26 cellular contexts compared by ENCODE assay signal in the genomic region with DNA sequence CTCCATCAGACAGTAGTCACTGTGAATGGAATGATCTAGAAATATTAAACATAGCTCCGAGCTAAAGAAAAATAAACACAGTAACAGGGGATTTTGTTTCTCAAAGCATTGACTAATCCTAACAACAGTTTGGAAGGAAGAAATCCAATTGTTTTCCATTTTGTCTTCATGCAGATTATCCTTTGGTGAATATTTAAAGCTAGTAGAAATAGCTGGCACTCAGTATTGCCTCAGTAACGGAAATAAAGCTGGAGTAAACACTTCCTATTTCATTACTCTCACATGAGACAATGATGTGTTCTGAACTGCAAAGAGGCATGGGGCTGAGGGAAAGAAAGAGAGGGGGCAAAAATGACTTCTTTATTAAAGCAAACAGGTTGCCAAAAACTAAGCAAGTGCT.
DNase-seq lines count a peak whose midpoint lies in the region; ATAC-seq and TF ChIP-seq lines count a peak whose summit lies in the region.
"Had no signal": no experiment of that assay in that cellular context is flagged by ENCODE, and none has a peak within 500 bp of the region (broad histone marks: within the 10 kb centered on the region; RNA-seq: fewer than 3 reads in every experiment).

No MANE protein-coding gene starts in this region.

- peak overlapping the region; percentile 4; the same call in 1 of the 2 replicates for H3K18ac ChIP-seq in IMR-90 (ENCODE audit: low read depth, low read length)

- H2BK120ac ChIP-seq in IMR-90 (ENCODE audit: low read depth, low read length) = no peak overlapping the region

- H3K9ac ChIP-seq in IMR-90 (ENCODE audit: low read depth, low read length) = no peak overlapping the region

- H3K79me1 ChIP-seq in IMR-90 (ENCODE audit: low read depth in 1 of 2, low read length in 2 of 2) = peaks cover 18 to 74% of the 10 kb centered on the region in 2 experiments

- H3K4me3 ChIP-seq in ACC112 (ENCODE audit: low read depth, low read length) = no peak overlapping the region
- H3K4me3 ChIP-seq in IMR-90 (ENCODE audit: insufficient read depth, low read depth, low read length) = no peak overlapping the region
- H3K4me3 ChIP-seq in sigmoid colon = no peak overlapping the region
- H3K4me3 ChIP-seq in vagina = no peak overlapping the region
- H3K4me3 ChIP-seq: A549, spleen had no signal

- BruUV-seq in IMR-90 (replicated peaks; lab: Mats Ljungman, UMichigan) = no TSS peak

- no peak for TF ChIP-seq CTCF in IMR-90 (conservative IDR thresholded peaks at IDR 0.05; ENCODE audit: low read depth, low read length)
- TF ChIP-seq CTCF in mesothelial cell of epicardium (IDR thresholded peaks at IDR 0.05; ENCODE audit: unreplicated experiment) = no peak
- TF ChIP-seq CTCF in sigmoid colon (IDR thresholded peaks at IDR 0.05) = no peak
- no peak for TF ChIP-seq CTCF in vagina (IDR thresholded peaks at IDR 0.05)

- DNase-seq in IMR-90 (peak; percentile 60), fibroblast of gingiva (ENCODE audit: low read depth) (peak; percentile 80), mesothelial cell of epicardium (ENCODE audit: low spot score in 2 of 2, unreplicated experiment in 2 of 2) (no peak), sigmoid colon (no peak), vagina (ENCODE audit: extremely low spot score in 2 of 2) (no peak)
- DNase-seq in activated CD4-positive, alpha-beta T cell treated with anti-CD3 and anti-CD28 coated beads, Interleukin-2, amount 10 ng/mL, durations not matched to agents 7 days and 5 days = no peak
- DNase-seq: activated CD4-positive, alpha-beta T cell treated with anti-CD3 and anti-CD28 coated beads for 1 hour; activated effector memory CD4-positive, alpha-beta T cell treated with Interleukin-2 at 50 U/mL for 16 hours; activated naive CD8-positive, alpha-beta T cell treated with anti-CD3 and anti-CD28 coated beads for 36 hours; activated T-cell treated with anti-CD3 and anti-CD28 coated beads for 4 hours; DMS153; H7; KBM-7; mesendoderm; NCI-H1417; NCI-H2107; NCI-H748 treated with DMSO at 0.1 percent for 48 hours; spleen; stimulated activated CD4-positive, alpha-beta T cell treated with anti-CD3 and anti-CD28 coated beads, Interleukin-2, amount 100 ng/mL, for 48 hours; T-helper 17 cell had no signal

- H2AK9ac ChIP-seq in IMR-90 (replicated peaks; ENCODE audit: low read depth, low read length, poor library complexity) = no peak overlapping the region

- no peak overlapping the region for H3K14ac ChIP-seq in IMR-90 (replicated peaks; ENCODE audit: low read depth, low read length)

- no peak overlapping the region for H4K91ac ChIP-seq in IMR-90 (ENCODE audit: insufficient read depth, low read depth, low read length)

- H2AFZ ChIP-seq in ACC112 (ENCODE audit: low read length, unreplicated experiment) (peak overlapping the region; percentile 16), IMR-90 (replicated peaks; ENCODE audit: low read length, poor library complexity) (no peak overlapping the region)

- peaks cover 28% of the 10 kb centered on the region for H3K4me1 Mint-ChIP-seq in mesothelial cell of epicardium
- no peaks in the 10 kb centered on the region for H3K4me1 Mint-ChIP-seq in activated CD4-positive, alpha-beta T cell treated with anti-CD3 and anti-CD28 coated beads, Interleukin-2, amount 10 ng/mL, durations not matched to agents 7 days and 5 days
- H3K4me1 Mint-ChIP-seq: activated naive CD8-positive, alpha-beta T cell treated with anti-CD3 and anti-CD28 coated beads for 36 hours; T-helper 17 cell had no signal

- no peak for TF ChIP-seq RAD21 in IMR-90 (IDR thresholded peaks at IDR 0.05; ENCODE audit: low read length)

- ATAC-seq in IMR-90 (ENCODE audit: low read depth) (peak; percentile 55), GM19395 (IDR thresholded peaks at IDR 0.05; ENCODE audit: unreplicated experiment) (no peak)
- ATAC-seq: A549, SK-N-SH treated with all-trans-retinoic acid at 6 μM for 48 hours, T-helper 17 cell had no signal

- H2BK15ac ChIP-seq in IMR-90 (ENCODE audit: low read depth, low read length) = no peak overlapping the region; the same call in 2 of the 3 replicates

- no peak overlapping the region for H3K4me3 Mint-ChIP-seq in mesothelial cell of epicardium
- H3K4me3 Mint-ChIP-seq in activated CD4-positive, alpha-beta T cell treated with anti-CD3 and anti-CD28 coated beads, Interleukin-2, amount 10 ng/mL, durations not matched to agents 7 days and 5 days = no peak overlapping the region
- H3K4me3 Mint-ChIP-seq: activated naive CD8-positive, alpha-beta T cell treated with anti-CD3 and anti-CD28 coated beads for 36 hours; T-helper 17 cell had no signal

- H3K27me3 ChIP-seq in ACC112 (ENCODE audit: insufficient read depth, low read length) (no peaks in the 10 kb centered on the region), IMR-90 (ENCODE audit: control insufficient read depth, insufficient read depth, low read length) (no peaks in the 10 kb centered on the region), sigmoid colon (no peaks in the 10 kb centered on the region), vagina (no peaks in the 10 kb centered on the region)
- H3K27me3 ChIP-seq: spleen had no signal

- CTCF ChIA-PET in IMR-90 (lab: Yijun Ruan, JAX) = interaction anchor here (0.7 kb wide), 2 partner anchors 57 to 442 kb away, joined by 3 read pairs; no protein-coding TSS in a partner anchor
- CTCF ChIA-PET in activated CD4-positive, alpha-beta T cell treated with anti-CD3 and anti-CD28 coated beads, Interleukin-2, amount 10 ng/mL, durations not matched to agents 7 days and 5 days (lab: Charles Lee) = no interaction called here

- 0 out of 2 replicates have a peak overlapping the region, but pooled peaks have one; percentile 12 for H4K5ac ChIP-seq in IMR-90 (ENCODE audit: low read depth, low read length)

- H3K36me3 Mint-ChIP-seq in mesothelial cell of epicardium = peaks cover 2% of the 10 kb centered on the region
- H3K36me3 Mint-ChIP-seq in activated CD4-positive, alpha-beta T cell treated with anti-CD3 and anti-CD28 coated beads, Interleukin-2, amount 10 ng/mL, durations not matched to agents 7 days and 5 days (ENCODE audit: low read depth) = no peaks in the 10 kb centered on the region
- H3K36me3 Mint-ChIP-seq: activated naive CD8-positive, alpha-beta T cell treated with anti-CD3 and anti-CD28 coated beads for 36 hours had no signal

- no peaks in the 10 kb centered on the region for H3K79me2 ChIP-seq in ACC112 (ENCODE audit: control insufficient read depth, insufficient read depth, low read length, unreplicated experiment)

- peak overlapping the region; percentile 37 for H3K27ac Mint-ChIP-seq in mesothelial cell of epicardium
- no peak overlapping the region for H3K27ac Mint-ChIP-seq in activated CD4-positive, alpha-beta T cell treated with anti-CD3 and anti-CD28 coated beads, Interleukin-2, amount 10 ng/mL, durations not matched to agents 7 days and 5 days
- H3K27ac Mint-ChIP-seq: activated naive CD8-positive, alpha-beta T cell treated with anti-CD3 and anti-CD28 coated beads for 36 hours; T-helper 17 cell; type B pancreatic cell had no signal

- peaks cover 11% of the 10 kb centered on the region; the same call in 1 of the 2 replicates for H4K20me1 ChIP-seq in IMR-90 (ENCODE audit: insufficient read depth, low read length)

- TF ChIP-seq POLR2A in IMR-90 (IDR thresholded peaks at IDR 0.05; ENCODE audit: low read depth, low read length) (no peak), sigmoid colon (IDR thresholded peaks at IDR 0.05) (no peak), vagina (IDR thresholded peaks at IDR 0.05) (no peak)

- H3K36me3 ChIP-seq in ACC112 (ENCODE audit: insufficient read depth, low read length) (no peaks in the 10 kb centered on the region), IMR-90 (ENCODE audit: control insufficient read depth, insufficient read depth, low read length) (peaks cover 2% of the 10 kb centered on the region; the same call in 1 of the 2 replicates), sigmoid colon (no peaks in the 10 kb centered on the region), vagina (no peaks in the 10 kb centered on the region)
- H3K36me3 ChIP-seq: spleen had no signal

- in situ Hi-C loops in IMR-90 (cut with MboI; ENCODE audit: low sequenced_read_pairs) = no loop called here

- H3K56ac ChIP-seq in IMR-90 (ENCODE audit: extremely low read depth, insufficient read depth, low read length) = no peak overlapping the region

- H3K9me1 ChIP-seq in IMR-90 (ENCODE audit: insufficient read depth, low read length) = peaks cover 15% of the 10 kb centered on the region; the same call in 1 of the 2 replicates

- H3K23ac ChIP-seq in IMR-90 (ENCODE audit: low read depth, low read length) = no peak overlapping the region

- H2BK20ac ChIP-seq in IMR-90 (ENCODE audit: low read depth, low read length) = no peak overlapping the region

- intact Hi-C loops in IMR-90 (cut with micrococcal nuclease) (no loop called here), sigmoid colon (cut with DNase I) (no loop called here), vagina (cut with DNase I) (no loop called here)

- H3K4me1 ChIP-seq in ACC112 (ENCODE audit: control insufficient read depth, insufficient read depth, low read length, unreplicated experiment) = peaks cover 33% of the 10 kb centered on the region
- H3K4me1 ChIP-seq in IMR-90 (ENCODE audit: control insufficient read depth, insufficient read depth, low read length) = peaks cover 13% of the 10 kb centered on the region
- no peaks in the 10 kb centered on the region for H3K4me1 ChIP-seq in sigmoid colon
- no peaks in the 10 kb centered on the region for H3K4me1 ChIP-seq in vagina
- H3K4me1 ChIP-seq: A549, spleen had no signal

- no peak overlapping the region for H2AK5ac ChIP-seq in IMR-90 (ENCODE audit: low read depth, low read length)

- no CpG with 5 or more reads among the region's 2 CpGs for WGBS in IMR-90 (ENCODE audit: extremely low coverage in 2 of 2, insufficient read length in 1 of 2), 2 experiments
- 70 to 71% methylated on average over 2 of the region's 2 CpGs for WGBS in sigmoid colon, 2 donors

- H3K27me3 Mint-ChIP-seq in mesothelial cell of epicardium (ENCODE audit: low read depth) = no peaks in the 10 kb centered on the region
- H3K27me3 Mint-ChIP-seq in activated CD4-positive, alpha-beta T cell treated with anti-CD3 and anti-CD28 coated beads, Interleukin-2, amount 10 ng/mL, durations not matched to agents 7 days and 5 days = no peaks in the 10 kb centered on the region
- H3K27me3 Mint-ChIP-seq: activated naive CD8-positive, alpha-beta T cell treated with anti-CD3 and anti-CD28 coated beads for 36 hours; T-helper 17 cell; type B pancreatic cell had no signal

- POLR2A ChIA-PET in IMR-90 (lab: Charles Lee; ENCODE audit: unreplicated experiment) = no interaction called here
- POLR2A ChIA-PET in activated CD4-positive, alpha-beta T cell treated with anti-CD3 and anti-CD28 coated beads, Interleukin-2, amount 10 ng/mL, durations not matched to agents 7 days and 5 days (lab: Charles Lee) = no interaction called here

- H3K9me3 ChIP-seq in IMR-90 (ENCODE audit: control insufficient read depth, insufficient read depth, low read length) (peaks cover 2% of the 10 kb centered on the region; the same call in 1 of the 2 replicates), sigmoid colon (no peaks in the 10 kb centered on the region), vagina (no peaks in the 10 kb centered on the region)

- dilution Hi-C loops in IMR-90 (cut with HindIII; ENCODE audit: low sequenced_read_pairs, unreplicated experiment) = no loop called here

- H3K9me3 Mint-ChIP-seq in mesothelial cell of epicardium = peaks cover 14% of the 10 kb centered on the region
- H3K9me3 Mint-ChIP-seq in activated CD4-positive, alpha-beta T cell treated with anti-CD3 and anti-CD28 coated beads, Interleukin-2, amount 10 ng/mL, durations not matched to agents 7 days and 5 days = peaks cover 20% of the 10 kb centered on the region

- no peak overlapping the region for H4K8ac ChIP-seq in IMR-90 (ENCODE audit: low read depth in 2 of 2, low read length in 2 of 2)

- H3K4ac ChIP-seq in IMR-90 (ENCODE audit: low read depth, low read length) = no peak overlapping the region

- H2BK5ac ChIP-seq in IMR-90 (ENCODE audit: low read depth, low read length, poor library complexity, severe bottlenecking) = no peak overlapping the region

- H3K27ac ChIP-seq in ACC112 (ENCODE audit: low read depth, low read length) (peak overlapping the region; percentile 54), IMR-90 (ENCODE audit: insufficient read depth, low read length) (no peak overlapping the region), sigmoid colon (no peak overlapping the region), vagina (no peak overlapping the region)
- H3K27ac ChIP-seq: A549, RWPE1, spleen had no signal

- no peak for TF ChIP-seq EP300 in sigmoid colon (IDR thresholded peaks at IDR 0.05)

- H3K4me2 ChIP-seq in IMR-90 (ENCODE audit: low read depth, low read length) = peak overlapping the region; percentile 48; the same call in 1 of the 2 replicates
- H3K4me2 ChIP-seq: A549 had no signal

Comparison
In these comparisons a context has a peak if more than half of its experiments do, and no peak if none do; other contexts are left out.
1. DNase-seq: peak in IMR-90 (single experiment) and fibroblast of gingiva (single experiment); none in mesothelial cell of epicardium (0 of 2), sigmoid colon (single experiment), vagina (0 of 2) and activated CD4-positive, alpha-beta T cell treated with anti-CD3 and anti-CD28 coated beads, Interleukin-2, amount 10 ng/mL, durations not matched to agents 7 days and 5 days (single experiment).